In the genomic region with DNA sequence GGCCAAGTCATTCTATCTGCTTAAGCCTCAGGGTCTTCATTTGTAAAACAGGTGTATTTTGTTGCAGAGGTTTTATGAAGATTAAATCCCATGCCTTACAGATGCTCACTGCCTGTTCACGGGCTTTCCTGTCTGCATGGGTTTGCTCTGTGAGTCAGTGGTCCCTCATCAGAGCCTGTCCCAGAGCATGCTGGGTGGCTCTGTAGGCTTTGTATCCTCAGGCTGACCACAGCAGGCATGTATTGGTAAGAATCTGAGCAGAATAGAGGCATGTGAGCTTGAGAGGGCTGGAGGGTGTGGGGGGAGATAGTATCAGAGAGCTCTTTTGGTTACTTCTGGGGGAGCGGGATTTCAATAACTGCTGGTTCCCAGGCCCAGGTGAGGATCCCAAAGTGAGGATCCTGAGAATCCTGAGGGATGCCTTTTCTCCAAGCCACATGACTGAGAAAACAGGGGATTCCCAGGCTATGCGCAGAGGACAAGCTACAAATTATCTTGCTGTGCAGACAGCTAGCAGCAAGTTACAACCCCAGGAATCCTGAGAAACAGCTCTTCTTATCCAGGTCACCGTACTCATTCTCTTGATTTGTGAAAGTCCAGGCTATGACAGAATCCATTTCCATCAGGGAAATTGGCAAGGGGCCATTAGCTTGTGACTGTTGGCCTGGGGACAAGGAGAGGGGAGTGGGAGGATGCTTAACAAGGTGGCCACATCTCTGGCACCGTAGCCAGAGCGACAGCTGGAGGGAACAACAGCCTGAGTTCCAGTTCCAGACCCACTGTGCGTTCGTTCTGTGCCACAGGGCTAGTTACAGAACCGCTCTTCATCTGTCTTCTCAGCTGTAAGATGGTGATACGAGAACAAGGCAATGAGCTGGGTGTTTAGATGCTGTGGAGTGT, we compare ENCODE assay signal across 1 cellular context.
TF ChIP-seq lines count a peak whose summit lies in the region.

No MANE protein-coding gene starts in this region.

TF ChIP-seq in H1, 55 proteins besides CTCF, POLR2A, EP300 and RAD21 (continued from another document):
- TF ChIP-seq MAX (IDR thresholded peaks at IDR 0.05), result no peak
- TF ChIP-seq, protein P1, sequence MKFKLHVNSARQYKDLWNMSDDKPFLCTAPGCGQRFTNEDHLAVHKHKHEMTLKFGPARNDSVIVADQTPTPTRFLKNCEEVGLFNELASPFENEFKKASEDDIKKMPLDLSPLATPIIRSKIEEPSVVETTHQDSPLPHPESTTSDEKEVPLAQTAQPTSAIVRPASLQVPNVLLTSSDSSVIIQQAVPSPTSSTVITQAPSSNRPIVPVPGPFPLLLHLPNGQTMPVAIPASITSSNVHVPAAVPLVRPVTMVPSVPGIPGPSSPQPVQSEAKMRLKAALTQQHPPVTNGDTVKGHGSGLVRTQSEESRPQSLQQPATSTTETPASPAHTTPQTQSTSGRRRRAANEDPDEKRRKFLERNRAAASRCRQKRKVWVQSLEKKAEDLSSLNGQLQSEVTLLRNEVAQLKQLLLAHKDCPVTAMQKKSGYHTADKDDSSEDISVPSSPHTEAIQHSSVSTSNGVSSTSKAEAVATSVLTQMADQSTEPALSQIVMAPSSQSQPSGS (IDR thresholded peaks at IDR 0.05; ENCODE audit: low read length), result no peak
- TF ChIP-seq SIRT6 (IDR thresholded peaks at IDR 0.05; ENCODE audit: low read length), result no peak
